Comparison of ENCODE assay signal across 17 cellular contexts in the genomic region with DNA sequence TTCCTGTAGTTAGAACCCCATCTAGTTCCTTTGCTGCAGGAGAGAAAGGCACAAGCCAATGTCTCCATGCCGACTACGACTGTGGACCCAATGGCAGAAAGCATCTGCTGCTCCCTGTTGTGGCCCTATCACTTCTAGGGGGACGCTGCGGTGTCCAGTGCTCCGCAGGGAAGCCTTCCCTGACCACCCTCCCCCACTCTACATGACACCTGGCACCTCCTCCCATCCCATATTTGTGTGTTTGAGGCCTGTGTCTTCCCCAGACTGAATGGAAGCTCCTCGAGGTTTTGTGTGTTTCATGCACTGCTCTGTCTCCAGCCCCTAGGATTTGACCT.
DNase-seq lines count a peak whose midpoint lies in the region; ATAC-seq and TF ChIP-seq lines count a peak whose summit lies in the region.
"Had no signal": no experiment of that assay in that cellular context is flagged by ENCODE, and none has a peak within 500 bp of the region (broad histone marks: within the 10 kb centered on the region; RNA-seq: fewer than 3 reads in every experiment).

No MANE protein-coding gene starts in this region.

- CTCF ChIA-PET in IMR-90 (lab: Yijun Ruan, JAX): interaction anchor here (1.3 kb wide), 1 partner anchor 8 kb away, joined by 3 read pairs; no protein-coding TSS in a partner anchor

- H3K4ac ChIP-seq in IMR-90 (ENCODE audit: low read depth, low read length): no peak overlapping the region

- intact Hi-C loops in IMR-90 (cut with micrococcal nuclease): no loop called here
- intact Hi-C loops in CD14-positive monocyte (cut with micrococcal nuclease): no loop called here
- intact Hi-C loops in colonic mucosa (cut with DNase I): no loop called here

- peak overlapping the region; percentile 58 for H3K27ac Mint-ChIP-seq in activated T-cell treated with anti-CD3 and anti-CD28 coated beads, Interleukin-2, amount 50 U/mL, for 72 hours
- H3K27ac Mint-ChIP-seq in nephron (peak overlapping the region; percentile 68 to 76 (median 72)), CD14-positive monocyte (no peak overlapping the region)
- no peak overlapping the region for H3K27ac Mint-ChIP-seq in activated naive CD8-positive, alpha-beta T cell treated with anti-CD3 and anti-CD28 coated beads for 36 hours

- dilution Hi-C loops in IMR-90 (cut with HindIII; ENCODE audit: low sequenced_read_pairs, unreplicated experiment): no loop called here

- H2BK20ac ChIP-seq in IMR-90 (ENCODE audit: low read depth, low read length): no peak overlapping the region

- peaks cover 33% of the 10 kb centered on the region for H3K9me1 ChIP-seq in IMR-90 (ENCODE audit: insufficient read depth, low read length)

- H3K4me3 ChIP-seq in IMR-90 (ENCODE audit: insufficient read depth, low read depth, low read length): no peak overlapping the region
- no peak overlapping the region for H3K4me3 ChIP-seq in skeletal muscle tissue (ENCODE audit: low read length in 3 of 3)
- H3K4me3 ChIP-seq in colonic mucosa: no peak overlapping the region
- H3K4me3 ChIP-seq: A549, K562 had no signal

- in situ Hi-C loops in IMR-90 (cut with MboI; ENCODE audit: low sequenced_read_pairs): no loop called here

- H3K36me3 ChIP-seq in IMR-90 (ENCODE audit: control insufficient read depth, insufficient read depth, low read length) (peaks cover 46% of the 10 kb centered on the region), skeletal muscle tissue (ENCODE audit: control insufficient read depth in 3 of 3, insufficient read depth in 3 of 3, low read length in 3 of 3) (peaks cover 8 to 30% (median 26%) of the 10 kb centered on the region in 3 donors), colonic mucosa (no peaks in the 10 kb centered on the region)

- POLR2A ChIA-PET in IMR-90 (lab: Charles Lee; ENCODE audit: unreplicated experiment): no interaction called here

- no peak overlapping the region for H2BK5ac ChIP-seq in IMR-90 (ENCODE audit: low read depth, low read length, poor library complexity, severe bottlenecking)

- H4K8ac ChIP-seq in IMR-90 (ENCODE audit: low read depth in 2 of 2, low read length in 2 of 2): no peak overlapping the region

- no peaks in the 10 kb centered on the region for H3K27me3 Mint-ChIP-seq in activated T-cell treated with anti-CD3 and anti-CD28 coated beads, Interleukin-2, amount 50 U/mL, for 72 hours (ENCODE audit: low read depth)
- H3K27me3 Mint-ChIP-seq in nephron (ENCODE audit: low read depth) (no peaks in the 10 kb centered on the region), CD14-positive monocyte (ENCODE audit: low read depth in 3 of 3) (peaks cover 0 to 3% (median 0%) of the 10 kb centered on the region in 3 donors)
- no peaks in the 10 kb centered on the region for H3K27me3 Mint-ChIP-seq in activated naive CD8-positive, alpha-beta T cell treated with anti-CD3 and anti-CD28 coated beads for 36 hours

- no peak overlapping the region for H2AFZ ChIP-seq in IMR-90 (replicated peaks; ENCODE audit: low read length, poor library complexity)

- no peak for TF ChIP-seq RAD21 in IMR-90 (IDR thresholded peaks at IDR 0.05; ENCODE audit: low read length)

- no peak overlapping the region for H3K27ac ChIP-seq in IMR-90 (ENCODE audit: insufficient read depth, low read length)
- H3K27ac ChIP-seq in skeletal muscle tissue (ENCODE audit: low read depth, low read length): peak overlapping the region; percentile 88
- no peak overlapping the region for H3K27ac ChIP-seq in colonic mucosa
- H3K27ac ChIP-seq: A549, HL-60 had no signal

- H3K4me1 Mint-ChIP-seq in activated T-cell treated with anti-CD3 and anti-CD28 coated beads, Interleukin-2, amount 50 U/mL, for 72 hours (ENCODE audit: low read depth): peaks cover under 1% of the 10 kb centered on the region
- H3K4me1 Mint-ChIP-seq in nephron (peaks cover 85% of the 10 kb centered on the region), CD14-positive monocyte (peaks cover 15% of the 10 kb centered on the region)
- H3K4me1 Mint-ChIP-seq in activated naive CD8-positive, alpha-beta T cell treated with anti-CD3 and anti-CD28 coated beads for 36 hours: peaks cover 6% of the 10 kb centered on the region

- no peak for ATAC-seq in activated T-cell treated with anti-CD3 and anti-CD28 coated beads, Interleukin-2, amount 50 U/mL, for 72 hours (replicated peaks in 1 of 2)
- ATAC-seq in IMR-90 (ENCODE audit: low read depth): no peak
- ATAC-seq: A549, K562 had no signal

- no peak overlapping the region for H3K4me2 ChIP-seq in IMR-90 (ENCODE audit: low read depth, low read length)
- H3K4me2 ChIP-seq: A549 had no signal

- H3K56ac ChIP-seq in IMR-90 (ENCODE audit: extremely low read depth, insufficient read depth, low read length): no peak overlapping the region

- no peak overlapping the region for H3K4me3 Mint-ChIP-seq in activated T-cell treated with anti-CD3 and anti-CD28 coated beads, Interleukin-2, amount 50 U/mL, for 72 hours
- H3K4me3 Mint-ChIP-seq in nephron (peak overlapping the region in 1 of 3 experiments; percentile 20), CD14-positive monocyte (no peak overlapping the region)
- no peak overlapping the region for H3K4me3 Mint-ChIP-seq in activated naive CD8-positive, alpha-beta T cell treated with anti-CD3 and anti-CD28 coated beads for 36 hours

- H2AK5ac ChIP-seq in IMR-90 (ENCODE audit: low read depth, low read length): no peak overlapping the region

- TF ChIP-seq CTCF in IMR-90 (conservative IDR thresholded peaks at IDR 0.05; ENCODE audit: low read depth, low read length) (no peak), nephron (IDR thresholded peaks at IDR 0.05; ENCODE audit: unreplicated experiment in 3 of 3) (no peak), CD14-positive monocyte (IDR thresholded peaks at IDR 0.05) (no peak), colonic mucosa (IDR thresholded peaks at IDR 0.05) (no peak)

- H3K4me1 ChIP-seq in IMR-90 (ENCODE audit: control insufficient read depth, insufficient read depth, low read length) (peaks cover 27% of the 10 kb centered on the region), skeletal muscle tissue (ENCODE audit: control insufficient read depth in 3 of 3, insufficient read depth in 3 of 3, low read length in 3 of 3) (peaks cover 53 to 72% (median 59%) of the 10 kb centered on the region in 3 donors), colonic mucosa (no peaks in the 10 kb centered on the region)

- DNase-seq in activated T-cell treated with anti-CD3 and anti-CD28 coated beads, Interleukin-2, amount 50 U/mL, for 72 hours: no peak
- no peak for DNase-seq in activated T-cell treated with anti-CD3 and anti-CD28 coated beads for 4 hours
- DNase-seq in IMR-90: no peak
- no peak for DNase-seq in activated naive CD8-positive, alpha-beta T cell treated with anti-CD3 and anti-CD28 coated beads for 36 hours
- DNase-seq in CD14-positive monocyte (ENCODE audit: low spot score): no peak
- no peak for DNase-seq in colonic mucosa
- DNase-seq: NCI-H1436; NCI-H2081; NCI-H2227 treated with DMSO at 0.1 percent for 48 hours; NCI-H526 treated with DMSO at 0.1 percent for 48 hours; NK-92 treated with Interleukin-12 subunit alpha and Interleukin-12 subunit beta, amount 100 ng/mL, for 24 hours; OCI-M1 had no signal

- peaks cover 25 to 83% of the 10 kb centered on the region in 2 experiments for H3K79me1 ChIP-seq in IMR-90 (ENCODE audit: low read depth in 1 of 2, low read length in 2 of 2)

- H3K14ac ChIP-seq in IMR-90 (replicated peaks; ENCODE audit: low read depth, low read length): no peak overlapping the region

- H2BK120ac ChIP-seq in IMR-90 (ENCODE audit: low read depth, low read length): no peak overlapping the region

- no TSS peak for BruUV-seq in IMR-90 (replicated peaks; lab: Mats Ljungman, UMichigan)

- H2AK9ac ChIP-seq in IMR-90 (replicated peaks; ENCODE audit: low read depth, low read length, poor library complexity): peak overlapping the region; percentile 13

- H3K23ac ChIP-seq in IMR-90 (ENCODE audit: low read depth, low read length): no peak overlapping the region

- no peak overlapping the region for H2BK15ac ChIP-seq in IMR-90 (ENCODE audit: low read depth, low read length)

- H3K36me3 Mint-ChIP-seq in activated T-cell treated with anti-CD3 and anti-CD28 coated beads, Interleukin-2, amount 50 U/mL, for 72 hours (ENCODE audit: insufficient read depth in 2 of 2): peaks cover 0 to 40% of the 10 kb centered on the region in 2 donors
- H3K36me3 Mint-ChIP-seq in nephron (ENCODE audit: low read depth) (peaks cover 76% of the 10 kb centered on the region), CD14-positive monocyte (peaks cover 90 to 99% of the 10 kb centered on the region in 2 donors)
- peaks cover 7% of the 10 kb centered on the region for H3K36me3 Mint-ChIP-seq in activated naive CD8-positive, alpha-beta T cell treated with anti-CD3 and anti-CD28 coated beads for 36 hours

- TF ChIP-seq POLR2A in IMR-90 (IDR thresholded peaks at IDR 0.05; ENCODE audit: low read depth, low read length): no peak

- H4K91ac ChIP-seq in IMR-90 (ENCODE audit: insufficient read depth, low read depth, low read length): no peak overlapping the region

- H3K27me3 ChIP-seq in IMR-90 (ENCODE audit: control insufficient read depth, insufficient read depth, low read length) (no peaks in the 10 kb centered on the region), skeletal muscle tissue (ENCODE audit: control insufficient read depth in 3 of 3, insufficient read depth in 3 of 3, low read length in 3 of 3) (no peaks in the 10 kb centered on the region), colonic mucosa (no peaks in the 10 kb centered on the region)

- WGBS in IMR-90 (ENCODE audit: extremely low coverage in 2 of 2, insufficient read length in 1 of 2), 2 experiments: no CpG with 5 or more reads among the region's 6 CpGs

- H3K18ac ChIP-seq in IMR-90 (ENCODE audit: low read depth, low read length): no peak overlapping the region

- no peak overlapping the region for H4K5ac ChIP-seq in IMR-90 (ENCODE audit: low read depth, low read length)

- H3K9ac ChIP-seq in IMR-90 (ENCODE audit: low read depth, low read length) (no peak overlapping the region), skeletal muscle tissue (ENCODE audit: low read depth in 1 of 3, low read length in 3 of 3) (peak overlapping the region in 2 of 3 donors; percentile 66 to 74), colonic mucosa (ENCODE audit: low read depth in 2 of 2, low read length in 2 of 2) (no peak overlapping the region)

- H3K9me3 ChIP-seq in IMR-90 (ENCODE audit: control insufficient read depth, insufficient read depth, low read length): no peaks in the 10 kb centered on the region
- H3K9me3 ChIP-seq in skeletal muscle tissue (ENCODE audit: control insufficient read depth in 3 of 3, low read length in 3 of 3): no peaks in the 10 kb centered on the region
- no peaks in the 10 kb centered on the region for H3K9me3 ChIP-seq in colonic mucosa
- H3K9me3 ChIP-seq: A549 had no signal

- H3K9me3 Mint-ChIP-seq in activated T-cell treated with anti-CD3 and anti-CD28 coated beads, Interleukin-2, amount 50 U/mL, for 72 hours: no peaks in the 10 kb centered on the region
- H3K9me3 Mint-ChIP-seq in nephron (no peaks in the 10 kb centered on the region), CD14-positive monocyte (peaks cover 0 to 3% (median 0%) of the 10 kb centered on the region in 7 donors)
- H3K9me3 Mint-ChIP-seq in activated naive CD8-positive, alpha-beta T cell treated with anti-CD3 and anti-CD28 coated beads for 36 hours: no peaks in the 10 kb centered on the region

- peaks cover 95% of the 10 kb centered on the region for H4K20me1 ChIP-seq in IMR-90 (ENCODE audit: insufficient read depth, low read length)

TF ChIP-seq in IMR-90, 13 proteins besides CTCF, POLR2A, EP300 and RAD21 (continues in another document):
- no peak for TF ChIP-seq CHD1 (IDR thresholded peaks at IDR 0.05; ENCODE audit: low read depth, low read length)

Comparison
In these comparisons a context has a peak if more than half of its experiments do, and no peak if none do; other contexts are left out.
1. H3K27ac Mint-ChIP-seq: peak in activated T-cell treated with anti-CD3 and anti-CD28 coated beads, Interleukin-2, amount 50 U/mL, for 72 hours (single experiment) and nephron (3 of 3); none in activated naive CD8-positive, alpha-beta T cell treated with anti-CD3 and anti-CD28 coated beads for 36 hours (single experiment) and CD14-positive monocyte (0 of 7).
2. H3K9ac ChIP-seq: peak in skeletal muscle tissue (2 of 3); none in IMR-90 (single experiment) and colonic mucosa (0 of 2).